In genomic region chr11:5235364-5236095, GRCh38 we compare ENCODE assay signal across 26 cellular contexts. TPM values are rescaled to one million over a fixed set of nuclear protein-coding genes. Genes with fewer than 3 reads are reported as not detected.
"Had no signal": no experiment of that assay in that cellular context is flagged by ENCODE, and none has a peak within 500 bp of the region (broad histone marks: within the 10 kb centered on the region; RNA-seq: fewer than 3 reads in every experiment).

No MANE protein-coding gene starts in this region.

- H3K36me3 ChIP-seq: MG63 had no signal

- H3K9me3 Mint-ChIP-seq: T-cell had no signal

- H3K9me3 ChIP-seq: MG63, SK-N-SH had no signal

- H3K27ac ChIP-seq: RWPE1 had no signal

- ATAC-seq: Panc1, PC-3, T-cell had no signal

- H3K27me3 ChIP-seq: MG63 had no signal

- H3K4me2 ChIP-seq: SK-N-SH had no signal

- H3K4me3 ChIP-seq: MG63 had no signal

- H3K4me3 Mint-ChIP-seq: T-cell had no signal

- DNase-seq: MG63; NCI-H1092; NCI-H1105 treated with DMSO at 0.1 percent for 48 hours; NCI-H1417 treated with DMSO at 0.1 percent for 48 hours; NCI-H146; NCI-H1694 treated with DMSO at 0.1 percent for 48 hours; NCI-H1930; NCI-H2081; NCI-H2107; NCI-H2227 treated with DMSO at 0.1 percent for 48 hours; NCI-H524; NCI-H526 treated with DMSO at 0.1 percent for 48 hours; NCI-H774; NK-92 treated with Interleukin-12 subunit alpha and Interleukin-12 subunit beta, amount 100 ng/mL, for 24 hours; PC-3; SHP77; SK-N-SH; SW 1271; T-cell had no signal

- H3K9ac ChIP-seq: SK-N-SH had no signal

- H3K27ac Mint-ChIP-seq: T-cell had no signal

RNA-seq across cellular contexts. Expression of gene HBD, which starts 1.2 kb away (rescaled TPM):
- total RNA-seq: HT1080, LHCN-M2, NCI-H460, OCI-LY7, PC-3, SK-MEL-5 had no signal
- polyA plus RNA-seq: SK-N-SH had no signal

RNA-seq across cellular contexts. Expression of gene HBB, which starts 8.7 kb away (rescaled TPM):
- total RNA-seq: HT1080, LHCN-M2, NCI-H460, OCI-LY7, PC-3, SK-MEL-5 had no signal
- polyA plus RNA-seq: SK-N-SH had no signal

RNA-seq across cellular contexts. Expression of gene HBG1, which starts 14.1 kb away (rescaled TPM):
- total RNA-seq: LHCN-M2, NCI-H460, OCI-LY7, PC-3, SK-MEL-5 had no signal
- polyA plus RNA-seq: SK-N-SH had no signal

RNA-seq across cellular contexts. Expression of gene HBG2, which starts 19.1 kb away (rescaled TPM):
- total RNA-seq: LHCN-M2, NCI-H460, OCI-LY7, PC-3 had no signal

RNA-seq across cellular contexts. Expression of gene HBE1, which starts 34.2 kb away (rescaled TPM):
- total RNA-seq: LHCN-M2, OCI-LY7 had no signal
